In the genomic region with DNA sequence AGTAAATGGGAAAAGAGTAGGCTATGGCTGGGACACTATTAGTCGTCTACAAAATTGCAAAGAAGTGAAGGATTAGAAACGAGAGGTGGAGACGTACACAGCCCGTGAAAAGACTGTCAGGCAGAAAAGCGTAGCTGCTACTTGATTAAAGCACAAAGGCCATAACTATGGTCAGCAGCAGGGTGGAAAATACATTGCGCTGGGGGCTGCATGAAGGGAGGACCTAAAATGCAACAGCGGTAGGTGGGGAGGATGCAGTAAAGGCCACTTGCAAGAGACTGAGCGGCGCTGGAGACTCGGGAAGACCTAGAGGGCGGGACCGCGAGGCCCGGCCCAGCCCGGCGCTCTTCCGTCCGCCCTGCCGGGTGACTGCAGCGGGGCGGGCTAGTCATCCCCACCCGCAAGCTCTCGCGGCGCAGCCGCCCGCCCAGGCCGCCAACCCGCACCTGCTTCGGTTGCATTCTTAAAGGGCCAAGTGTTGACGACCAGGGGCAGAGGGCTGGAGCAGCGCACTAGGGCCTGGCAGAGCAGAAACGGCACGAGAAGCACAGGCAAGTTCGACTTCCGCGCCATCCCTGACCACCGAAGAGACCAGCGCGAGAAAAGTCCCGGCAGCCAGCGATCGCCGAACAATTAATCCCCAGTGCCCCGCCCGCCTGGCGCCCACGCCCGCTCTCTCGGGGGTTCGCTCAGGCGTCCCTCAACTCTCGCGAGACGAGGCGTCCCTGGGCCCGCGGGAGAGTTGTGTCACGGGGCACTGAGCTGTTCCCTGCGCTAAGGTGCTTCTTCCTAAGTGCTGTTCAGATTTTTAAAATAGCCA, we compare ENCODE assay signal across 8 cellular contexts. TPM values are rescaled to one million over a fixed set of nuclear protein-coding genes. Genes with fewer than 3 reads are reported as not detected.
DNase-seq lines count a peak whose midpoint lies in the region; ATAC-seq, FAIRE-seq and TF ChIP-seq lines count a peak whose summit lies in the region.

AGA (minus strand) TSS at position 635 of the 820 bp plus-strand sequence; CDS start at position 573, 62 bp downstream.

- peaks cover 0 to 39% (median 10%) of the 10 kb centered on the region in 3 donors for H3K36me3 Mint-ChIP-seq in CD8-positive, alpha-beta memory T cell

- H3K9me3 ChIP-seq in CD8-positive, alpha-beta memory T cell (ENCODE audit: low read length): no peaks in the 10 kb centered on the region
- H3K9me3 ChIP-seq in H1 (ENCODE audit: insufficient read depth in 2 of 2, low read depth in 1 of 2, low read length in 1 of 2): no peaks in the 10 kb centered on the region
- H3K9me3 ChIP-seq in mesenchymal stem cell (ENCODE audit: control insufficient read depth, low read length): no peaks in the 10 kb centered on the region

- H3K27ac ChIP-seq in CD8-positive, alpha-beta memory T cell (ENCODE audit: low read depth, low read length): peak within 1 kb of the TSS; percentile 88
- peak within 1 kb of the TSS; percentile 92 for H3K27ac ChIP-seq in H1 (ENCODE audit: low read depth, low read length)
- H3K27ac ChIP-seq in mesenchymal stem cell (ENCODE audit: low read length, poor library complexity, severe bottlenecking): peak within 1 kb of the TSS; percentile 97

- peaks cover 30 to 40% (median 33%) of the 10 kb centered on the region in 3 donors for H3K4me1 Mint-ChIP-seq in CD8-positive, alpha-beta memory T cell

- H2BK20ac ChIP-seq in H1 (ENCODE audit: low read length): 0 out of 2 replicates have a peak within 1 kb of the TSS, but pooled peaks have one; percentile 40

- peak within 1 kb of the TSS; percentile 75 for H3K56ac ChIP-seq in H1 (replicated peaks; ENCODE audit: insufficient read length, low read depth, low read length)

- H3K4ac ChIP-seq in H1 (replicated peaks; ENCODE audit: insufficient read length, low read depth, low read length) (peak within 1 kb of the TSS; percentile 11), mesenchymal stem cell (ENCODE audit: low read depth in 1 of 2, low read length in 2 of 2) (peak within 1 kb of the TSS; percentile 73 to 77)

- H2BK12ac ChIP-seq in H1 (ENCODE audit: low read depth, low read length) (peak within 1 kb of the TSS; percentile 54; the same call in 1 of the 2 replicates), mesenchymal stem cell (ENCODE audit: low read length in 2 of 2) (peak within 1 kb of the TSS; percentile 18 to 59)

- POLR2A ChIA-PET in CD8-positive, alpha-beta memory T cell (lab: Charles Lee): interaction anchor here (0.7 to 2.0 kb wide), 2 partner anchors 18 to 133 kb away, joined by 3 to 14 read pairs; partner anchors contain the start of gene NEIL3
- POLR2A ChIA-PET in H1 (lab: Charles Lee; ENCODE audit: partially characterized antibody): interaction anchor here (0.6 to 2.9 kb wide), 28 partner anchors 8 to 151 kb away, joined by 3 to 32 read pairs (median 4); partner anchors contain the start of gene NEIL3

- H4K20me1 ChIP-seq in H1 (replicated peaks in 1 of 2; ENCODE audit: control insufficient read depth in 1 of 2, insufficient read depth in 2 of 2, low read length in 2 of 2): no peaks in the 10 kb centered on the region

- H3K23ac ChIP-seq in H1 (ENCODE audit: insufficient read length): no peak within 1 kb of the TSS
- peak within 1 kb of the TSS in 1 of 2 experiments; percentile 46 for H3K23ac ChIP-seq in mesenchymal stem cell (ENCODE audit: low read length in 2 of 2)

- peak within 1 kb of the TSS; percentile 80 to 97 for H3K4me2 ChIP-seq in H1 (ENCODE audit: insufficient read depth in 1 of 2, low read depth in 2 of 2, low read length in 2 of 2)
- peak within 1 kb of the TSS; percentile 84 for H3K4me2 ChIP-seq in mesenchymal stem cell (ENCODE audit: low read length, poor library complexity, severe bottlenecking)

- peak within 1 kb of the TSS; percentile 86 for H4K91ac ChIP-seq in H1 (replicated peaks; ENCODE audit: insufficient read length, low read length)
- H4K91ac ChIP-seq in mesenchymal stem cell (ENCODE audit: low read length): peak within 1 kb of the TSS; percentile 92

- WGBS in H1 (ENCODE audit: extremely low coverage in 1 of 2, insufficient coverage in 1 of 2, insufficient read length in 1 of 2, insufficient replicate concordance in 2 of 2, low coverage in 1 of 2, low lambda C conversion rate in 2 of 2, missing lambda C conversion rate in 1 of 2), 2 experiments: 2% methylated on average over 60 of the region's 60 CpGs; no CpG with 5 or more reads in 1 of the 2 experiments
- 2% methylated on average over 60 of the region's 60 CpGs for WGBS in mesenchymal stem cell

- peak; percentile 88 to 99 for TF ChIP-seq POLR2A in H1 (IDR thresholded peaks at IDR 0.05; ENCODE audit: control extremely low read depth in 1 of 2, low read depth in 2 of 2, low read length in 2 of 2)

- no peak for TF ChIP-seq CTCF in H1 (IDR thresholded peaks at IDR 0.05; ENCODE audit: control extremely low read depth in 1 of 3, insufficient read depth in 1 of 3, low read depth in 1 of 3, low read length in 3 of 3)

- no peaks in the 10 kb centered on the region for H3K27me3 Mint-ChIP-seq in CD8-positive, alpha-beta memory T cell

- peak within 1 kb of the TSS; percentile 98 for H2BK5ac ChIP-seq in H1 (ENCODE audit: low read depth, low read length)
- peak within 1 kb of the TSS; percentile 97 for H2BK5ac ChIP-seq in mesenchymal stem cell (ENCODE audit: low read depth, low read length, poor library complexity, severe bottlenecking)

- peak within 1 kb of the TSS; percentile 90 to 98 (median 95) for H3K4me3 Mint-ChIP-seq in CD8-positive, alpha-beta memory T cell

- TF ChIP-seq RAD21 in H1 (IDR thresholded peaks at IDR 0.05 in 1 of 2, conservative IDR thresholded peaks at IDR 0.05 in 1 of 2; ENCODE audit: low read depth in 2 of 2, low read length in 2 of 2): no peak

- no peak within 1 kb of the TSS for H3K14ac ChIP-seq in H1 (ENCODE audit: insufficient read length)
- peak within 1 kb of the TSS; percentile 93 to 95 for H3K14ac ChIP-seq in mesenchymal stem cell (ENCODE audit: low read length in 2 of 2)

- peak; percentile 94 to 97 (median 95) for DNase-seq in CD8-positive, alpha-beta memory T cell
- DNase-seq in HPDE6-E6E7 (ENCODE audit: extremely low spot score): peak; percentile 98
- peak; percentile 93 for DNase-seq in NOMO-1 treated with DMSO at 0.1 percent for 48 hours (lab: John Stamatoyannopoulos, UW; ENCODE audit: unreplicated experiment)
- DNase-seq in activated CD8-positive, alpha-beta memory T cell treated with anti-CD3 and anti-CD28 coated beads for 48 hours (ENCODE audit: low read depth in 2 of 3, low spot score in 2 of 3): peak; percentile 83 to 87 (median 84)
- peak; percentile 78 to 90 for DNase-seq in H1 (ENCODE audit: low read depth in 1 of 2, low spot score in 2 of 2)
- peak; percentile 94 for DNase-seq in mesenchymal stem cell
- peak; percentile 93 for DNase-seq in stimulated activated CD8-positive, alpha-beta memory T cell treated with anti-CD3 and anti-CD28 coated beads, Interleukin-12 subunit alpha, Interleukin-12 subunit beta, amount 100 ng/mL, for 4 hours (ENCODE audit: low read depth)

- H3K9me3 Mint-ChIP-seq in CD8-positive, alpha-beta memory T cell: no peaks in the 10 kb centered on the region

- H3K79me1 ChIP-seq in H1 (ENCODE audit: low read depth, low read length): no peaks in the 10 kb centered on the region
- no peaks in the 10 kb centered on the region for H3K79me1 ChIP-seq in mesenchymal stem cell (replicated peaks; ENCODE audit: low read length, poor library complexity, severe bottlenecking)

- peak within 1 kb of the TSS; percentile 82 for H2AFZ ChIP-seq in H1 (ENCODE audit: low read length)
- peak within 1 kb of the TSS; percentile 72 for H2AFZ ChIP-seq in mesenchymal stem cell (ENCODE audit: low read depth, low read length)

- H4K8ac ChIP-seq in H1 (ENCODE audit: extremely low read depth, insufficient read depth, low read length): peak within 1 kb of the TSS; percentile 98
- H4K8ac ChIP-seq in mesenchymal stem cell (ENCODE audit: low read length): peak within 1 kb of the TSS; percentile 97

- peaks cover 15% of the 10 kb centered on the region for H3K4me1 ChIP-seq in CD8-positive, alpha-beta memory T cell (ENCODE audit: insufficient read depth, low read length)
- peaks cover 2 to 7% (median 4%) of the 10 kb centered on the region in 4 experiments; a peak in 5 of 7 replicates for H3K4me1 ChIP-seq in H1 (replicated peaks in 1 of 4; ENCODE audit: control insufficient read depth in 3 of 4, insufficient read depth in 4 of 4, low read length in 3 of 4)
- no peaks in the 10 kb centered on the region for H3K4me1 ChIP-seq in mesenchymal stem cell (ENCODE audit: control insufficient read depth, insufficient read depth, low read depth, low read length)

- H2BK15ac ChIP-seq in H1 (ENCODE audit: low read length) (peak within 1 kb of the TSS; percentile 95; the same call in 1 of the 2 replicates), mesenchymal stem cell (ENCODE audit: low read depth, poor library complexity, severe bottlenecking) (peak within 1 kb of the TSS; percentile 91)

- H3K9ac ChIP-seq in H1 (replicated peaks in 1 of 4; ENCODE audit: extremely low read depth in 1 of 4, low read depth in 3 of 4, low read length in 3 of 4) (peak within 1 kb of the TSS; percentile 91 to 98 (median 94)), mesenchymal stem cell (ENCODE audit: low read length) (peak within 1 kb of the TSS; percentile 93)

- peak within 1 kb of the TSS; percentile 93 for H4K5ac ChIP-seq in H1 (ENCODE audit: insufficient read length, low read depth, low read length)

- FAIRE-seq in H1 (lab: Jason Lieb, UNC): no peak

- TF ChIP-seq EP300 in H1 (IDR thresholded peaks at IDR 0.05; ENCODE audit: borderline replicate concordance in 1 of 2, low read depth in 2 of 2, low read length in 2 of 2): no peak

- H3K23me2 ChIP-seq in H1 (ENCODE audit: low read depth, low read length): peaks cover 4% of the 10 kb centered on the region

- H3K4me3 ChIP-seq in CD8-positive, alpha-beta memory T cell (ENCODE audit: low read length): peak within 1 kb of the TSS; percentile 92
- peak within 1 kb of the TSS; percentile 69 to 81 (median 76) for H3K4me3 ChIP-seq in H1 (ENCODE audit: extremely low read depth in 1 of 4, insufficient read depth in 2 of 4, low read depth in 3 of 4, low read length in 4 of 4)
- H3K4me3 ChIP-seq in mesenchymal stem cell (ENCODE audit: insufficient read depth in 1 of 2, low read depth in 1 of 2, low read length in 2 of 2): peak within 1 kb of the TSS; percentile 74 to 87

- H3K79me2 ChIP-seq in H1 (ENCODE audit: control insufficient read depth in 1 of 2, insufficient read depth in 2 of 2, low read length in 2 of 2): no peaks in the 10 kb centered on the region; a peak in 1 of 4 replicates

- peak within 1 kb of the TSS; percentile 90 to 99 (median 96) for H3K27ac Mint-ChIP-seq in CD8-positive, alpha-beta memory T cell

- H2BK120ac ChIP-seq in H1 (replicated peaks; ENCODE audit: low read depth, low read length) (no peak within 1 kb of the TSS), mesenchymal stem cell (ENCODE audit: low read depth, low read length) (peak within 1 kb of the TSS; percentile 54)

- H2AK5ac ChIP-seq in H1 (ENCODE audit: low read depth, low read length): peak within 1 kb of the TSS; percentile 71; the same call in 1 of the 2 replicates
- H2AK5ac ChIP-seq in mesenchymal stem cell (ENCODE audit: low read length, severe bottlenecking): peak within 1 kb of the TSS; percentile 57

- peak; percentile 82 for ATAC-seq in GM19463 (IDR thresholded peaks at IDR 0.05; ENCODE audit: unreplicated experiment)

- no peaks in the 10 kb centered on the region for H3K27me3 ChIP-seq in CD8-positive, alpha-beta memory T cell (ENCODE audit: insufficient read depth, low read length, poor library complexity, severe bottlenecking)
- H3K27me3 ChIP-seq in H1 (replicated peaks in 1 of 4; ENCODE audit: control insufficient read depth in 3 of 4, extremely low read depth in 1 of 4, insufficient read depth in 3 of 4, low read length in 3 of 4) (no peaks in the 10 kb centered on the region), mesenchymal stem cell (ENCODE audit: control insufficient read depth in 1 of 2, insufficient read depth in 1 of 2, low read length in 2 of 2) (no peaks in the 10 kb centered on the region)

- H3K36me3 ChIP-seq in CD8-positive, alpha-beta memory T cell (ENCODE audit: insufficient read depth, low read length): peaks cover 6% of the 10 kb centered on the region
- peaks cover 0 to 5% (median 0%) of the 10 kb centered on the region in 4 experiments; a peak in 2 of 8 replicates for H3K36me3 ChIP-seq in H1 (ENCODE audit: control insufficient read depth in 2 of 4, insufficient read depth in 4 of 4, low read length in 3 of 4)
- peaks cover 0 to 6% of the 10 kb centered on the region in 2 experiments for H3K36me3 ChIP-seq in mesenchymal stem cell (ENCODE audit: control insufficient read depth in 1 of 2, insufficient read depth in 2 of 2, low read depth in 1 of 2, low read length in 2 of 2)

- H3K18ac ChIP-seq in H1 (ENCODE audit: extremely low read depth, low read length): peak within 1 kb of the TSS; percentile 93
- H3K18ac ChIP-seq in mesenchymal stem cell (ENCODE audit: low read depth in 1 of 2, low read length in 2 of 2): peak within 1 kb of the TSS; percentile 79 to 98

- CTCF ChIA-PET in CD8-positive, alpha-beta memory T cell (lab: Charles Lee): interaction anchor here (0.9 to 2.9 kb wide), 7 partner anchors 9 to 192 kb away, joined by 3 to 12 read pairs (median 4); no protein-coding TSS in a partner anchor
- CTCF ChIA-PET in H1 (lab: Charles Lee; ENCODE audit: partially characterized antibody): interaction anchor here (0.6 to 1.3 kb wide), 4 partner anchors 10 to 127 kb away, joined by 3 read pairs; no protein-coding TSS in a partner anchor

RNA-seq across cellular contexts. Expression of gene AGA, which starts in this region (rescaled TPM):
- total RNA-seq in CD8-positive, alpha-beta memory T cell: 10 to 100 TPM; 15.1 to 16.8 TPM
- 40.7 TPM for polyA plus RNA-seq in CD8-positive, alpha-beta memory T cell
- total RNA-seq in H1 (2021; fragmentation: NEBNext Ultra II Directional; extraction: Animal tissue kit (Norgen Biotek cat#: 25700)): 8.1 and 8.5 TPM in 2 replicates
- 8.6 and 11.6 TPM in 2 replicates for polyA plus RNA-seq in H1 (2011; rRNA removed)
- 15.2 TPM for polyA plus RNA-seq in H1 (2011; cell fraction: cytosol; rRNA removed)
- polyA plus RNA-seq in H1 (2011; cell fraction: nucleus; rRNA removed): 11.4 TPM
- polyA plus RNA-seq in H1 (2012, experiment 1 of 2): 12.4 to 16.6 TPM (median 15.4 TPM) in 4 replicates
- 1.8 TPM for polyA plus RNA-seq in H1 (2012, experiment 2 of 2)
- polyA plus RNA-seq in H1 (2013, experiment 1 of 2): 8.4 TPM
- 9.8 TPM for polyA plus RNA-seq in H1 (2013, experiment 2 of 2)
- polyA minus RNA-seq in H1 (2011; rRNA and poly(A)+ RNA removed): 7.3 and 10.4 TPM in 2 replicates
- 10.6 TPM for polyA minus RNA-seq in H1 (2011; cell fraction: cytosol; rRNA and poly(A)+ RNA removed)
- 13.5 TPM for polyA minus RNA-seq in H1 (2011; cell fraction: nucleus; rRNA and poly(A)+ RNA removed)
- 19.6 TPM for polyA plus RNA-seq in mesenchymal stem cell (2013, experiment 1 of 2)
- 18.2 TPM for polyA plus RNA-seq in mesenchymal stem cell (2013, experiment 2 of 2)

Comparison
In these comparisons a context has a peak if more than half of its experiments do, and no peak if none do; other contexts are left out.
1. Peak in every context shown above with its lines: DNase-seq, ATAC-seq, H3K4me3 ChIP-seq and H3K27ac ChIP-seq.